Comparison of ENCODE assay signal across 14 cellular contexts in genomic region chr1:75764057-75764655, GRCh38.
"Had no signal": no experiment of that assay in that cellular context is flagged by ENCODE, and none has a peak within 500 bp of the region (broad histone marks: within the 10 kb centered on the region; RNA-seq: fewer than 3 reads in every experiment).

No MANE protein-coding gene starts in this region.

- H3K9me3 ChIP-seq: gastroesophageal sphincter, testis had no signal

- H3K9ac ChIP-seq: parathyroid adenoma had no signal

- H3K79me2 ChIP-seq: parathyroid adenoma had no signal

- H3K27ac ChIP-seq: gastroesophageal sphincter, parathyroid adenoma, testis had no signal

- H3K27me3 Mint-ChIP-seq: activated CD4-positive, alpha-beta T cell treated with anti-CD3 and anti-CD28 coated beads, Interleukin-2, amount 10 ng/mL, durations not matched to agents 7 days and 5 days; activated naive CD4-positive, alpha-beta T cell treated with anti-CD3 and anti-CD28 coated beads, Interleukin-2, amount 50 U/mL, for 24 hours; naive B cell; stimulated activated naive CD8-positive, alpha-beta T cell treated with anti-CD3 and anti-CD28 coated beads, Interleukin-15, Interleukin-2, amounts not matched to agents 100 ng/mL and 50 ng/mL, for 24 hours had no signal

- H2AFZ ChIP-seq: parathyroid adenoma had no signal

- H3K27ac Mint-ChIP-seq: activated CD4-positive, alpha-beta T cell treated with anti-CD3 and anti-CD28 coated beads, Interleukin-2, amount 10 ng/mL, durations not matched to agents 7 days and 5 days; activated naive CD4-positive, alpha-beta T cell treated with anti-CD3 and anti-CD28 coated beads, Interleukin-2, amount 50 U/mL, for 24 hours; activated T-helper 2 cell treated with anti-CD3 and anti-CD28 coated beads, Interferon-gamma antibody, Interleukin-2, Interleukin-4, amounts not matched to agents 10 μg/mL and 5 μg/mL and 100 μg/mL, durations not matched to agents 14 hours and 24 hours and 36 hours; stimulated activated naive CD8-positive, alpha-beta T cell treated with anti-CD3 and anti-CD28 coated beads, Interleukin-15, Interleukin-2, amounts not matched to agents 100 ng/mL and 50 ng/mL, for 24 hours had no signal

- H3K27me3 ChIP-seq: gastroesophageal sphincter, testis had no signal

- DNase-seq: activated CD4-positive, alpha-beta T cell treated with anti-CD3 and anti-CD28 coated beads, Interleukin-2, amount 10 ng/mL, durations not matched to agents 7 days and 5 days; activated T-cell treated with anti-CD3 and anti-CD28 coated beads for 4 hours; central memory CD4-positive, alpha-beta T cell; cortex of kidney; effector CD8-positive, alpha-beta T cell; naive B cell; stimulated activated CD4-positive, alpha-beta T cell treated with anti-CD3 and anti-CD28 coated beads, Interleukin-15, amount 100 ng/mL, for 24 hours; stimulated activated CD4-positive, alpha-beta T cell treated with anti-CD3 and anti-CD28 coated beads, Interleukin-4, amount 100 ng/mL, for 24 hours; testis had no signal

- H3K9me3 Mint-ChIP-seq: activated CD4-positive, alpha-beta T cell treated with anti-CD3 and anti-CD28 coated beads, Interleukin-2, amount 10 ng/mL, durations not matched to agents 7 days and 5 days; activated naive CD4-positive, alpha-beta T cell treated with anti-CD3 and anti-CD28 coated beads, Interleukin-2, amount 50 U/mL, for 24 hours; activated T-helper 2 cell treated with anti-CD3 and anti-CD28 coated beads, Interferon-gamma antibody, Interleukin-2, Interleukin-4, amounts not matched to agents 10 μg/mL and 5 μg/mL and 100 μg/mL, durations not matched to agents 14 hours and 24 hours and 36 hours; stimulated activated naive CD8-positive, alpha-beta T cell treated with anti-CD3 and anti-CD28 coated beads, Interleukin-15, Interleukin-2, amounts not matched to agents 100 ng/mL and 50 ng/mL, for 24 hours had no signal

- H3K4me3 ChIP-seq: gastroesophageal sphincter, testis had no signal

- H3K4me1 ChIP-seq: gastroesophageal sphincter, parathyroid adenoma, testis had no signal

- ATAC-seq: gastroesophageal sphincter had no signal

- H3K4me1 Mint-ChIP-seq: activated CD4-positive, alpha-beta T cell treated with anti-CD3 and anti-CD28 coated beads, Interleukin-2, amount 10 ng/mL, durations not matched to agents 7 days and 5 days; activated naive CD4-positive, alpha-beta T cell treated with anti-CD3 and anti-CD28 coated beads, Interleukin-2, amount 50 U/mL, for 24 hours; naive B cell had no signal

- H3K4me3 Mint-ChIP-seq: activated CD4-positive, alpha-beta T cell treated with anti-CD3 and anti-CD28 coated beads, Interleukin-2, amount 10 ng/mL, durations not matched to agents 7 days and 5 days; activated naive CD4-positive, alpha-beta T cell treated with anti-CD3 and anti-CD28 coated beads, Interleukin-2, amount 50 U/mL, for 24 hours; naive B cell; stimulated activated naive CD8-positive, alpha-beta T cell treated with anti-CD3 and anti-CD28 coated beads, Interleukin-15, Interleukin-2, amounts not matched to agents 100 ng/mL and 50 ng/mL, for 24 hours had no signal
